22 cellular contexts compared by ENCODE assay signal in the genomic region with DNA sequence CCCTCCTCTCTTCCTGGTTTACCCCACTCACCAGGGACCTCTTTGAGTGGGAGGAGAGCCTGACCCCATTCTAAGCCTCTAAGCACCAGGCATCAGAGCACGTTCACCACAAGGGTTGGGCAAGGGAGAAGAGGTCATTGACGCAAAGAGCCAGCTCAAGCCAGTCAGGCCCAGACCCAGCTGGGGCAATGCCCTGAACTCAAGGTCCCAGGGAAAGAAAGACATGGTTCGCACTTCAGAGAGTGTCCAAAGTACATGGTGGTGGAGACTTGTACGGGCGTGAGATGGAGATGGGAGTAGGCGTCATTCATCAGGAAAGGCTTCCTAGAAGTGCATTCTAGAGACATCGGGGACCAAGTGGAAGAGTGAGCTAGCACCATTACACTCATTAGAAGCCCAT. TPM values are rescaled to one million over a fixed set of nuclear protein-coding genes. Genes with fewer than 3 reads are reported as not detected.
"Had no signal": no experiment of that assay in that cellular context is flagged by ENCODE, and none has a peak within 500 bp of the region (broad histone marks: within the 10 kb centered on the region; RNA-seq: fewer than 3 reads in every experiment).

No MANE protein-coding gene starts in this region.

- H3K4me3 Mint-ChIP-seq: activated CD4-positive, alpha-beta memory T cell treated with anti-CD3 and anti-CD28 coated beads for 36 hours; activated CD4-positive, alpha-beta T cell treated with anti-CD3 and anti-CD28 coated beads for 36 hours; activated naive CD8-positive, alpha-beta T cell; activated T-helper 1 cell treated with anti-CD3 and anti-CD28 coated beads, Interleukin-12 subunit alpha, Interleukin-12 subunit beta, Interleukin-2, Interleukin-4 antibody, amounts not matched to agents 30 ng/mL and 10 ng/mL and 1 ng/mL, durations not matched to agents 14 hours and 24 hours and 36 hours; nephron progenitor cell; stimulated activated effector memory CD8-positive, alpha-beta T cell treated with anti-CD3 and anti-CD28 coated beads, Interleukin-12 subunit alpha, Interleukin-12 subunit beta, amount 100 ng/mL, for 72 hours; T-cell; WTC11 had no signal

- H3K36me3 Mint-ChIP-seq: activated CD4-positive, alpha-beta memory T cell treated with anti-CD3 and anti-CD28 coated beads for 36 hours; activated naive CD8-positive, alpha-beta T cell; stimulated activated effector memory CD8-positive, alpha-beta T cell treated with anti-CD3 and anti-CD28 coated beads, Interleukin-12 subunit alpha, Interleukin-12 subunit beta, amount 100 ng/mL, for 72 hours; T-cell; WTC11 had no signal

- H3K9me3 Mint-ChIP-seq: activated CD4-positive, alpha-beta memory T cell treated with anti-CD3 and anti-CD28 coated beads for 36 hours; activated T-helper 1 cell treated with anti-CD3 and anti-CD28 coated beads, Interleukin-12 subunit alpha, Interleukin-12 subunit beta, Interleukin-2, Interleukin-4 antibody, amounts not matched to agents 30 ng/mL and 10 ng/mL and 1 ng/mL, durations not matched to agents 14 hours and 24 hours and 36 hours; nephron progenitor cell; stimulated activated effector memory CD8-positive, alpha-beta T cell treated with anti-CD3 and anti-CD28 coated beads, Interleukin-12 subunit alpha, Interleukin-12 subunit beta, amount 100 ng/mL, for 72 hours; T-cell; WTC11 had no signal

- ATAC-seq: activated CD4-positive, alpha-beta T cell treated with anti-CD3 and anti-CD28 coated beads for 36 hours; SK-N-SH treated with all-trans-retinoic acid at 6 μM for 48 hours; stimulated activated effector memory CD8-positive, alpha-beta T cell treated with anti-CD3 and anti-CD28 coated beads, Interleukin-12 subunit alpha, Interleukin-12 subunit beta, amount 100 ng/mL, for 72 hours; T-cell had no signal

- H3K36me3 ChIP-seq: colonic mucosa, left lung, thoracic aorta, upper lobe of right lung had no signal

- H3K27me3 ChIP-seq: colonic mucosa, upper lobe of right lung had no signal

- H3K27ac ChIP-seq: colonic mucosa, left lung, thoracic aorta, upper lobe of right lung had no signal

- H3K4me3 ChIP-seq: colonic mucosa, left lung, thoracic aorta, upper lobe of right lung had no signal

- H3K27ac Mint-ChIP-seq: activated CD4-positive, alpha-beta memory T cell treated with anti-CD3 and anti-CD28 coated beads for 36 hours; activated CD4-positive, alpha-beta T cell treated with anti-CD3 and anti-CD28 coated beads for 36 hours; activated naive CD8-positive, alpha-beta T cell; activated T-helper 1 cell treated with anti-CD3 and anti-CD28 coated beads, Interleukin-12 subunit alpha, Interleukin-12 subunit beta, Interleukin-2, Interleukin-4 antibody, amounts not matched to agents 30 ng/mL and 10 ng/mL and 1 ng/mL, durations not matched to agents 14 hours and 24 hours and 36 hours; nephron progenitor cell; progenitor cell of endocrine pancreas; stimulated activated effector memory CD8-positive, alpha-beta T cell treated with anti-CD3 and anti-CD28 coated beads, Interleukin-12 subunit alpha, Interleukin-12 subunit beta, amount 100 ng/mL, for 72 hours; T-cell; WTC11 had no signal

- H3K4me1 Mint-ChIP-seq: activated CD4-positive, alpha-beta T cell treated with anti-CD3 and anti-CD28 coated beads for 36 hours; stimulated activated effector memory CD8-positive, alpha-beta T cell treated with anti-CD3 and anti-CD28 coated beads, Interleukin-12 subunit alpha, Interleukin-12 subunit beta, amount 100 ng/mL, for 72 hours; T-cell had no signal

- DNase-seq: activated CD4-positive, alpha-beta memory T cell treated with anti-CD3 and anti-CD28 coated beads for 36 hours; activated CD4-positive, alpha-beta T cell treated with anti-CD3 and anti-CD28 coated beads for 36 hours; activated gamma-delta T cell treated with Interleukin-2 at 50 U/mL for 16 hours; activated T-cell treated with anti-CD3 and anti-CD28 coated beads for 4 hours; colonic mucosa; hippocampal formation; islet precursor cell; left lung; midbrain; nephron progenitor cell; stimulated activated CD4-positive, alpha-beta T cell treated with anti-CD3 and anti-CD28 coated beads, Interleukin-4, amount 100 ng/mL, for 24 hours; T-cell; upper lobe of right lung had no signal

- H3K9me3 ChIP-seq: colonic mucosa, left lung, thoracic aorta, upper lobe of right lung had no signal

- H3K4me1 ChIP-seq: colonic mucosa, left lung, upper lobe of right lung had no signal

RNA-seq across cellular contexts. Expression of a gene that starts 7.2 kb away (rescaled TPM):
- total RNA-seq: activated CD4-positive, alpha-beta memory T cell treated with anti-CD3 and anti-CD28 coated beads for 36 hours; activated CD4-positive, alpha-beta T cell treated with anti-CD3 and anti-CD28 coated beads for 36 hours; activated T-helper 1 cell treated with anti-CD3 and anti-CD28 coated beads, Interleukin-12 subunit alpha, Interleukin-12 subunit beta, Interleukin-2, Interleukin-4 antibody, amounts not matched to agents 30 ng/mL and 10 ng/mL and 1 ng/mL, durations not matched to agents 14 hours and 24 hours and 36 hours; fibroblast of villous mesenchyme; lung microvascular endothelial cell; progenitor cell of endocrine pancreas had no signal
